ENCODE assay signal across 8 cellular contexts in genomic region chr2:171161425-171162289, GRCh38. TPM values are rescaled to one million over a fixed set of nuclear protein-coding genes. Genes with fewer than 3 reads are reported as not detected.
DNase-seq lines count a peak whose midpoint lies in the region; ATAC-seq, FAIRE-seq and TF ChIP-seq lines count a peak whose summit lies in the region.

No MANE protein-coding gene starts in this region.

- TF ChIP-seq POLR2A in esophagus muscularis mucosa (IDR thresholded peaks at IDR 0.05; ENCODE audit: low read depth) (no peak), prostate gland (IDR thresholded peaks at IDR 0.05) (no peak)

- H3K36me3 ChIP-seq in esophagus muscularis mucosa (no peaks in the 10 kb centered on the region), prostate gland (no peaks in the 10 kb centered on the region)

- H3K27me3 ChIP-seq in esophagus muscularis mucosa (no peaks in the 10 kb centered on the region), prostate gland (replicated peaks; ENCODE audit: insufficient read depth) (no peaks in the 10 kb centered on the region)

- CTCF ChIA-PET in RWPE1 (lab: Yijun Ruan, JAX), result interaction anchor here (0.7 kb wide), 1 partner anchor 36 kb away, joined by 5 read pairs; no protein-coding TSS in a partner anchor

- intact Hi-C loops in esophagus muscularis mucosa (cut with DNase I) (loop anchor here (5.0 kb wide), 1 partner anchor 256 kb away; no protein-coding TSS in a partner anchor), prostate gland (cut with DNase I) (loop anchor here (5.0 kb wide), 1 partner anchor 271 kb away; the partner anchor contains the start of genes DCAF17 and METTL8)

- POLR2A ChIA-PET in RWPE1 (lab: Yijun Ruan, JAX; ENCODE audit: low non-redundant PET), result no interaction called here

- 28% methylated on average over 12 of the region's 12 CpGs for WGBS in esophagus muscularis mucosa
- 31% methylated on average over 12 of the region's 12 CpGs for WGBS in prostate gland

- H3K9me3 ChIP-seq in esophagus muscularis mucosa (no peaks in the 10 kb centered on the region), prostate gland (no peaks in the 10 kb centered on the region)

- no peak for TF ChIP-seq EP300 in esophagus muscularis mucosa (IDR thresholded peaks at IDR 0.05)

- no peak for ATAC-seq in HG02938 (IDR thresholded peaks at IDR 0.05; ENCODE audit: unreplicated experiment)

- peak; percentile 76 for FAIRE-seq in GM19239 (lab: Jason Lieb, UNC)

- H3K4me1 ChIP-seq in esophagus muscularis mucosa (peaks cover 9 to 40% (median 30%) of the 10 kb centered on the region in 4 donors), prostate gland (replicated peaks) (no peaks in the 10 kb centered on the region)

- TF ChIP-seq CTCF in RWPE1 (conservative IDR thresholded peaks at IDR 0.05; ENCODE audit: low read depth), result no peak
- no peak for TF ChIP-seq CTCF in esophagus muscularis mucosa (IDR thresholded peaks at IDR 0.05)
- no peak for TF ChIP-seq CTCF in prostate gland (IDR thresholded peaks at IDR 0.05)

- DNase-seq in GM19239 (ENCODE audit: insufficient read length, low spot score) (no peak), RWPE1 (ENCODE audit: low spot score) (no peak), esophagus muscularis mucosa (ENCODE audit: extremely low spot score) (no peak), prostate gland (ENCODE audit: low spot score) (no peak), midbrain (lab: John Stamatoyannopoulos, UW) (no peak), GF-D8 (lab: John Stamatoyannopoulos, UW) (no peak), NCI-H82 (lab: John Stamatoyannopoulos, UW) (no peak)

- peak overlapping the region; percentile 73 to 94 (median 90) for H3K4me3 ChIP-seq in esophagus muscularis mucosa
- peak overlapping the region; percentile 94 to 96 for H3K4me3 ChIP-seq in prostate gland

- H3K27ac ChIP-seq in RWPE1, result peak overlapping the region; percentile 98
- H3K27ac ChIP-seq in esophagus muscularis mucosa (replicated peaks in 1 of 4), result peak overlapping the region; percentile 95 to 98 (median 96)
- H3K27ac ChIP-seq in prostate gland, result peak overlapping the region; percentile 98 to 99

RNA-seq across cellular contexts. Expression of gene TLK1, which starts 1.0 kb away (rescaled TPM):
- total RNA-seq in esophagus muscularis mucosa (10 to 100 TPM; 27.9 to 46.1 (median 34.0) TPM), prostate gland (10 to 100 TPM; 50.5 to 95.8 TPM)
